ENCODE assay signal across 8 cellular contexts in genomic region chr5:50666261-50667078, GRCh38. TPM values are rescaled to one million over a fixed set of nuclear protein-coding genes. Genes with fewer than 3 reads are reported as not detected.
DNase-seq lines count a peak whose midpoint lies in the region; ATAC-seq and TF ChIP-seq lines count a peak whose summit lies in the region.

PARP8 (plus strand) TSS chr5:50666637; CDS start chr5:50667096, 459 bp downstream.

- no peak for TF ChIP-seq RAD21 in neural cell (conservative IDR thresholded peaks at IDR 0.05)

- peak within 1 kb of the TSS; percentile 66 for H3K4me3 ChIP-seq in PC-3 (ENCODE audit: low read length)
- peak within 1 kb of the TSS; percentile 83 to 91 for H3K4me3 ChIP-seq in foreskin fibroblast (ENCODE audit: low read depth in 1 of 2, low read length in 2 of 2)
- H3K4me3 ChIP-seq in neural cell (ENCODE audit: low read length) = peak within 1 kb of the TSS; percentile 80
- peak within 1 kb of the TSS; percentile 78 to 87 for H3K4me3 ChIP-seq in testis

- H3K9me2 ChIP-seq in PC-3 (replicated peaks; ENCODE audit: low read length) (no peaks in the 10 kb centered on the region), neural cell (ENCODE audit: insufficient read depth, low read length) (no peaks in the 10 kb centered on the region)

- ATAC-seq in HG03045 (IDR thresholded peaks at IDR 0.05; ENCODE audit: unreplicated experiment) = peak; percentile 46
- no peak for ATAC-seq in PC-3

- POLR2A ChIA-PET in PC-3 (lab: Charles Lee; ENCODE audit: unreplicated experiment) = no interaction called here

- H3K27me3 ChIP-seq in PC-3 (ENCODE audit: low read length) (peaks cover 16% of the 10 kb centered on the region), neural cell (ENCODE audit: insufficient read depth, low read depth, low read length) (no peaks in the 10 kb centered on the region), testis (no peaks in the 10 kb centered on the region)

- CTCF ChIA-PET in PC-3 (lab: Charles Lee) = no interaction called here

- peak within 1 kb of the TSS; percentile 100 for H3K27ac Mint-ChIP-seq in activated T-helper 2 cell treated with anti-CD3 and anti-CD28 coated beads, Interferon-gamma antibody, Interleukin-2, Interleukin-4, amounts not matched to agents 10 μg/mL and 5 μg/mL and 100 μg/mL, durations not matched to agents 14 hours and 24 hours and 36 hours

- H3K27ac ChIP-seq in PC-3 (ENCODE audit: low read length) = no peak within 1 kb of the TSS
- H3K27ac ChIP-seq in neural cell (ENCODE audit: low read length) = peak within 1 kb of the TSS; percentile 75
- peak within 1 kb of the TSS; percentile 81 to 87 for H3K27ac ChIP-seq in testis

- no peaks in the 10 kb centered on the region for H3K9me3 Mint-ChIP-seq in activated T-helper 2 cell treated with anti-CD3 and anti-CD28 coated beads, Interferon-gamma antibody, Interleukin-2, Interleukin-4, amounts not matched to agents 10 μg/mL and 5 μg/mL and 100 μg/mL, durations not matched to agents 14 hours and 24 hours and 36 hours

- DNase-seq in NCI-H2227 (lab: John Stamatoyannopoulos, UW; ENCODE audit: unreplicated experiment) (peak; percentile 32), NCI-H2227 treated with DMSO at 0.1 percent for 48 hours (lab: John Stamatoyannopoulos, UW) (no peak), PC-3 (no peak), foreskin fibroblast (peak; percentile 16 to 70), testis (peak; percentile 69)
- DNase-seq in activated T-helper 2 cell treated with anti-CD3 and anti-CD28 coated beads, Interferon-gamma antibody, Interleukin-2, Interleukin-4, amounts not matched to agents 10 μg/mL and 5 μg/mL and 100 μg/mL, durations not matched to agents 14 hours and 24 hours and 36 hours (ENCODE audit: low spot score) = peak; percentile 33

- intact Hi-C loops in PC-3 (cut with micrococcal nuclease) (no loop called here), testis (cut with DNase I; ENCODE audit: low total_unique reads) (no loop called here)
- intact Hi-C loops in activated T-helper 2 cell treated with anti-CD3 and anti-CD28 coated beads, Interferon-gamma antibody, Interleukin-2, Interleukin-4, amounts not matched to agents 10 μg/mL and 5 μg/mL and 100 μg/mL, durations not matched to agents 14 hours and 24 hours and 36 hours (cut with micrococcal nuclease) = loop anchor here (2.0 to 5.0 kb wide), 2 partner anchors 164 to 226 kb away; partner anchors contain the start of gene EMB

- H3K27me3 Mint-ChIP-seq in activated T-helper 2 cell treated with anti-CD3 and anti-CD28 coated beads, Interferon-gamma antibody, Interleukin-2, Interleukin-4, amounts not matched to agents 10 μg/mL and 5 μg/mL and 100 μg/mL, durations not matched to agents 14 hours and 24 hours and 36 hours (ENCODE audit: low read depth) = no peaks in the 10 kb centered on the region

- H3F3A ChIP-seq in PC-3 (ENCODE audit: low read length, unreplicated experiment) (no peaks in the 10 kb centered on the region), neural cell (ENCODE audit: insufficient read depth, low read length, poor library complexity, severe bottlenecking) (no peaks in the 10 kb centered on the region)

- H3K9me3 ChIP-seq in PC-3 (ENCODE audit: low read length) (no peaks in the 10 kb centered on the region), neural cell (ENCODE audit: low read length) (no peaks in the 10 kb centered on the region), testis (no peaks in the 10 kb centered on the region)

- 1% methylated on average over 43 to 68 of the region's 70 CpGs for WGBS in testis, 2 donors

- H3K36me3 ChIP-seq in PC-3 (ENCODE audit: low read depth, low read length) = no peaks in the 10 kb centered on the region
- no peaks in the 10 kb centered on the region for H3K36me3 ChIP-seq in neural cell (ENCODE audit: insufficient read depth, low read length)
- no peaks in the 10 kb centered on the region for H3K36me3 ChIP-seq in testis (ENCODE audit: low read depth, missing control alignments)

- H3K4me3 Mint-ChIP-seq in activated T-helper 2 cell treated with anti-CD3 and anti-CD28 coated beads, Interferon-gamma antibody, Interleukin-2, Interleukin-4, amounts not matched to agents 10 μg/mL and 5 μg/mL and 100 μg/mL, durations not matched to agents 14 hours and 24 hours and 36 hours (ENCODE audit: low read depth) = peak within 1 kb of the TSS; percentile 98

- no TSS peak for BruUV-seq in PC-3 (replicated peaks; lab: Mats Ljungman, UMichigan)

- TF ChIP-seq CTCF in PC-3 (conservative IDR thresholded peaks at IDR 0.05; ENCODE audit: low read depth, low read length) (no peak), foreskin fibroblast (IDR thresholded peaks at IDR 0.05; ENCODE audit: low read depth, low read length) (no peak), neural cell (IDR thresholded peaks at IDR 0.05; ENCODE audit: poor library complexity, severe bottlenecking) (no peak), testis (IDR thresholded peaks at IDR 0.05) (no peak)

- no peak within 1 kb of the TSS for H3K9ac ChIP-seq in PC-3 (ENCODE audit: low read length)
- H3K9ac ChIP-seq in neural cell (ENCODE audit: low read length) = peak within 1 kb of the TSS; percentile 78

- H2AFZ ChIP-seq in PC-3 (ENCODE audit: low read length) (peak within 1 kb of the TSS; percentile 68), neural cell (ENCODE audit: low read depth, low read length) (peak within 1 kb of the TSS; percentile 60)

- H3K4me2 ChIP-seq in PC-3 (ENCODE audit: low read length) (peak within 1 kb of the TSS; percentile 83), neural cell (ENCODE audit: low read length) (no peak within 1 kb of the TSS)

- H3K4me1 Mint-ChIP-seq in activated T-helper 2 cell treated with anti-CD3 and anti-CD28 coated beads, Interferon-gamma antibody, Interleukin-2, Interleukin-4, amounts not matched to agents 10 μg/mL and 5 μg/mL and 100 μg/mL, durations not matched to agents 14 hours and 24 hours and 36 hours (ENCODE audit: low read depth) = peaks cover 39% of the 10 kb centered on the region

- no peaks in the 10 kb centered on the region for H3K4me1 ChIP-seq in PC-3 (ENCODE audit: insufficient read depth, low read length)
- H3K4me1 ChIP-seq in testis = no peaks in the 10 kb centered on the region

- TF ChIP-seq EP300 in neural cell (conservative IDR thresholded peaks at IDR 0.05; ENCODE audit: poor library complexity, severe bottlenecking) = no peak

- no peaks in the 10 kb centered on the region for H4K20me1 ChIP-seq in PC-3 (ENCODE audit: low read length)
- no peaks in the 10 kb centered on the region for H4K20me1 ChIP-seq in neural cell (ENCODE audit: insufficient read depth)

- H3K79me2 ChIP-seq in PC-3 (ENCODE audit: low read length) (no peaks in the 10 kb centered on the region), neural cell (replicated peaks; ENCODE audit: insufficient read depth, low read length) (peaks cover 17% of the 10 kb centered on the region)

- no peak for TF ChIP-seq POLR2A in testis (IDR thresholded peaks at IDR 0.05)

- peaks cover 8% of the 10 kb centered on the region for H3K36me3 Mint-ChIP-seq in activated T-helper 2 cell treated with anti-CD3 and anti-CD28 coated beads, Interferon-gamma antibody, Interleukin-2, Interleukin-4, amounts not matched to agents 10 μg/mL and 5 μg/mL and 100 μg/mL, durations not matched to agents 14 hours and 24 hours and 36 hours (ENCODE audit: low read depth)

TF ChIP-seq in neural cell, 6 proteins besides CTCF, POLR2A, EP300 and RAD21:
- TF ChIP-seq EZH2 (IDR thresholded peaks at IDR 0.05; ENCODE audit: borderline replicate concordance, insufficient read depth, low read length, poor library complexity, severe bottlenecking) (no peak), TAF1 (IDR thresholded peaks at IDR 0.05; ENCODE audit: low read depth) (no peak), REST (IDR thresholded peaks at IDR 0.05; ENCODE audit: borderline replicate concordance) (no peak), SMC3 (conservative IDR thresholded peaks at IDR 0.05; ENCODE audit: poor library complexity) (no peak), MXI1 (conservative IDR thresholded peaks at IDR 0.05; ENCODE audit: poor library complexity, severe bottlenecking) (no peak), POLR2AphosphoS5 (IDR thresholded peaks at IDR 0.05) (no peak)
TF ChIP-seq in neural cell: peak in this region for 0.

RNA-seq across cellular contexts. Expression of gene PARP8, which starts in this region (rescaled TPM):
- total RNA-seq in PC-3 (2014; rRNA removed) = 0.07 and 0.69 TPM in 2 replicates
- total RNA-seq in activated T-helper 2 cell treated with anti-CD3 and anti-CD28 coated beads, Interferon-gamma antibody, Interleukin-2, Interleukin-4, amounts not matched to agents 10 μg/mL and 5 μg/mL and 100 μg/mL, durations not matched to agents 14 hours and 24 hours and 36 hours = 22.2 and 23.5 TPM in 2 replicates
- 29.9 and 58.0 TPM in 2 replicates for polyA plus RNA-seq in neural cell
- polyA minus RNA-seq in neural cell = 72.3 and 84.6 TPM in 2 replicates
- total RNA-seq in testis = 10 to 100 TPM; 14.4 to 18.0 TPM
- polyA plus RNA-seq in testis (ENCODE audit: insufficient read depth, low read depth, low replicate concordance) = 24.3 TPM

Comparison
In these comparisons a context has a peak if more than half of its experiments do, and no peak if none do; other contexts are left out.
1. DNase-seq: peak in NCI-H2227 (single experiment), activated T-helper 2 cell treated with anti-CD3 and anti-CD28 coated beads, Interferon-gamma antibody, Interleukin-2, Interleukin-4, amounts not matched to agents 10 μg/mL and 5 μg/mL and 100 μg/mL, durations not matched to agents 14 hours and 24 hours and 36 hours (single experiment), foreskin fibroblast (2 of 2) and testis (single experiment); none in NCI-H2227 treated with DMSO at 0.1 percent for 48 hours (single experiment) and PC-3 (single experiment).
2. Peak in every context shown above with its lines, with median percentiles within 50 percentile points of each other: H3K4me3 ChIP-seq.